ENCODE assay signal across 29 cellular contexts in genomic region chr10:11068861-11069633, GRCh38.
"Had no signal": no experiment of that assay in that cellular context is flagged by ENCODE, and none has a peak within 500 bp of the region (broad histone marks: within the 10 kb centered on the region; RNA-seq: fewer than 3 reads in every experiment).

No MANE protein-coding gene starts in this region.

- H3K4me1 Mint-ChIP-seq: central memory CD8-positive, alpha-beta T cell; memory B cell; naive B cell; stimulated activated naive CD8-positive, alpha-beta T cell treated with anti-CD3 and anti-CD28 coated beads, Interleukin-15, amount 100 ng/mL, for 72 hours had no signal

- ATAC-seq: effector memory CD8-positive, alpha-beta T cell; heart right ventricle; left colon; mucosa of descending colon; psoas muscle; right cardiac atrium; stimulated activated naive CD8-positive, alpha-beta T cell treated with anti-CD3 and anti-CD28 coated beads, Interleukin-15, amount 100 ng/mL, for 72 hours had no signal

- H3K4me1 ChIP-seq: thyroid gland, vagina had no signal

- H3K9me3 ChIP-seq: heart right ventricle, mucosa of descending colon, psoas muscle, thyroid gland, vagina had no signal

- H3K9me3 Mint-ChIP-seq: central memory CD8-positive, alpha-beta T cell; effector memory CD8-positive, alpha-beta T cell; memory B cell; mesothelial cell of epicardium; naive B cell; nephron; stimulated activated naive CD8-positive, alpha-beta T cell treated with anti-CD3 and anti-CD28 coated beads, Interleukin-15, amount 100 ng/mL, for 72 hours had no signal

- H3K36me3 ChIP-seq: heart right ventricle, thyroid gland, vagina had no signal

- H3K4me3 Mint-ChIP-seq: central memory CD8-positive, alpha-beta T cell; effector memory CD8-positive, alpha-beta T cell; memory B cell; mesothelial cell of epicardium; naive B cell; nephron; stimulated activated naive CD8-positive, alpha-beta T cell treated with anti-CD3 and anti-CD28 coated beads, Interleukin-15, amount 100 ng/mL, for 72 hours had no signal

- H3K27ac Mint-ChIP-seq: effector memory CD8-positive, alpha-beta T cell; memory B cell; mesothelial cell of epicardium; naive B cell; nephron; stimulated activated naive CD8-positive, alpha-beta T cell treated with anti-CD3 and anti-CD28 coated beads, Interleukin-15, amount 100 ng/mL, for 72 hours had no signal

- DNase-seq: effector memory CD8-positive, alpha-beta T cell; foreskin melanocyte; glutamatergic neuron; heart right ventricle; hippocampal formation; kidney glomerular epithelial cell; left colon; mucosa of descending colon; naive B cell; nucleus accumbens; psoas muscle; right cardiac atrium; small intestine; stimulated activated CD4-positive, alpha-beta T cell treated with anti-CD3 and anti-CD28 coated beads, Interleukin-1b, Interleukin-23, amount 100 ng/mL, for 48 hours; stimulated activated CD4-positive, alpha-beta T cell treated with anti-CD3 and anti-CD28 coated beads, Interleukin-4, amount 100 ng/mL, for 1 hour; stimulated activated CD8-positive, alpha-beta memory T cell treated with anti-CD3 and anti-CD28 coated beads, Interleukin-4, amount 100 ng/mL, for 48 hours; stimulated activated naive CD4-positive, alpha-beta T cell; stimulated activated naive CD8-positive, alpha-beta T cell treated with anti-CD3 and anti-CD28 coated beads, Interleukin-15, amount 100 ng/mL, for 72 hours; thyroid gland; trophoblast cell had no signal

- H3K36me3 Mint-ChIP-seq: memory B cell, mesothelial cell of epicardium, naive B cell had no signal

- H3K27me3 ChIP-seq: heart right ventricle, thyroid gland, vagina had no signal

- H3K4me3 ChIP-seq: coronary artery, heart right ventricle, lung, mucosa of descending colon, psoas muscle, thyroid gland, vagina had no signal

- H3K27ac ChIP-seq: coronary artery, heart right ventricle, psoas muscle, thyroid gland, vagina had no signal

- FAIRE-seq: endometrium, islet of Langerhans, small intestine had no signal
